Comparison of ENCODE assay signal across 21 cellular contexts in genomic region chr12:21852251-21852650, GRCh38.
DNase-seq lines count a peak whose midpoint lies in the region; ATAC-seq and TF ChIP-seq lines count a peak whose summit lies in the region.
"Had no signal": no experiment of that assay in that cellular context is flagged by ENCODE, and none has a peak within 500 bp of the region (broad histone marks: within the 10 kb centered on the region; RNA-seq: fewer than 3 reads in every experiment).

No MANE protein-coding gene starts in this region.

- no TSS peak for BruUV-seq in IMR-90 (replicated peaks; lab: Mats Ljungman, UMichigan)

- in situ Hi-C loops in IMR-90 (cut with MboI; ENCODE audit: low sequenced_read_pairs) = no loop called here

- POLR2A ChIA-PET in IMR-90 (lab: Charles Lee; ENCODE audit: unreplicated experiment) = no interaction called here
- POLR2A ChIA-PET in activated CD8-positive, alpha-beta T cell treated with anti-CD3 and anti-CD28 coated beads for 36 hours (lab: Charles Lee) = no interaction called here

- H3K36me3 Mint-ChIP-seq in activated CD8-positive, alpha-beta T cell treated with anti-CD3 and anti-CD28 coated beads for 36 hours (ENCODE audit: low read depth) = no peaks in the 10 kb centered on the region
- H3K36me3 Mint-ChIP-seq: activated naive CD4-positive, alpha-beta T cell treated with anti-CD3 and anti-CD28 coated beads, Interleukin-2, amount 50 U/mL, for 72 hours; natural killer cell had no signal

- H2AFZ ChIP-seq in IMR-90 (replicated peaks; ENCODE audit: low read length, poor library complexity) = no peak overlapping the region
- no peak overlapping the region for H2AFZ ChIP-seq in mesenchymal stem cell (ENCODE audit: low read depth, low read length)

- dilution Hi-C loops in IMR-90 (cut with HindIII; ENCODE audit: low sequenced_read_pairs, unreplicated experiment) = no loop called here

- H3K9ac ChIP-seq in IMR-90 (ENCODE audit: low read depth, low read length) (no peak overlapping the region), mesenchymal stem cell (ENCODE audit: low read length) (peak overlapping the region; percentile 52)

- WGBS in IMR-90 (ENCODE audit: extremely low coverage in 2 of 2, insufficient read length in 1 of 2), 2 experiments = no CpG with 5 or more reads among the region's 5 CpGs
- WGBS in mesenchymal stem cell = 69% methylated on average over 2 of the region's 5 CpGs

- H2AK9ac ChIP-seq in IMR-90 (replicated peaks; ENCODE audit: low read depth, low read length, poor library complexity) = no peak overlapping the region

- no peak for TF ChIP-seq RAD21 in IMR-90 (IDR thresholded peaks at IDR 0.05; ENCODE audit: low read length)

- H3K18ac ChIP-seq in IMR-90 (ENCODE audit: low read depth, low read length) (peak overlapping the region; percentile 43; the same call in 1 of the 2 replicates), mesenchymal stem cell (ENCODE audit: low read depth in 1 of 2, low read length in 2 of 2) (no peak overlapping the region)

- TF ChIP-seq POLR2A in IMR-90 (IDR thresholded peaks at IDR 0.05; ENCODE audit: low read depth, low read length) = no peak

- H3K9me3 ChIP-seq in IMR-90 (ENCODE audit: control insufficient read depth, insufficient read depth, low read length) (no peaks in the 10 kb centered on the region), mesenchymal stem cell (ENCODE audit: control insufficient read depth, low read length) (no peaks in the 10 kb centered on the region)
- H3K9me3 ChIP-seq: BE2C, gastrocnemius medialis, psoas muscle had no signal

- peak overlapping the region in 1 of 2 experiments; percentile 23; a peak in 1 of 4 replicates for H4K8ac ChIP-seq in IMR-90 (ENCODE audit: low read depth in 2 of 2, low read length in 2 of 2)
- no peak overlapping the region for H4K8ac ChIP-seq in mesenchymal stem cell (ENCODE audit: low read length)

- H2BK5ac ChIP-seq in IMR-90 (ENCODE audit: low read depth, low read length, poor library complexity, severe bottlenecking) (peak overlapping the region; percentile 65), mesenchymal stem cell (ENCODE audit: low read depth, low read length, poor library complexity, severe bottlenecking) (no peak overlapping the region)

- no peak overlapping the region for H2BK12ac ChIP-seq in mesenchymal stem cell (ENCODE audit: low read length in 2 of 2)

- intact Hi-C loops in IMR-90 (cut with micrococcal nuclease) = no loop called here
- intact Hi-C loops in activated CD8-positive, alpha-beta T cell treated with anti-CD3 and anti-CD28 coated beads for 36 hours (cut with micrococcal nuclease) = no loop called here

- H3K36me3 ChIP-seq in IMR-90 (ENCODE audit: control insufficient read depth, insufficient read depth, low read length) (no peaks in the 10 kb centered on the region), mesenchymal stem cell (ENCODE audit: control insufficient read depth in 1 of 2, insufficient read depth in 2 of 2, low read depth in 1 of 2, low read length in 2 of 2) (no peaks in the 10 kb centered on the region)
- H3K36me3 ChIP-seq: BE2C had no signal

- H2BK20ac ChIP-seq in IMR-90 (ENCODE audit: low read depth, low read length) = peak overlapping the region; percentile 39; the same call in 1 of the 2 replicates

- no peaks in the 10 kb centered on the region for H3K4me1 Mint-ChIP-seq in activated CD8-positive, alpha-beta T cell treated with anti-CD3 and anti-CD28 coated beads for 36 hours (ENCODE audit: low read depth)
- H3K4me1 Mint-ChIP-seq: activated CD4-positive, alpha-beta T cell treated with anti-CD3 and anti-CD28 coated beads, Interleukin-2, amount 10 ng/mL, durations not matched to agents 24 days and 14 days; natural killer cell had no signal

- no peak overlapping the region for H2BK15ac ChIP-seq in IMR-90 (ENCODE audit: low read depth, low read length)
- H2BK15ac ChIP-seq in mesenchymal stem cell (ENCODE audit: low read depth, poor library complexity, severe bottlenecking) = no peak overlapping the region

- peak overlapping the region; percentile 16; the same call in 1 of the 2 replicates for H4K5ac ChIP-seq in IMR-90 (ENCODE audit: low read depth, low read length)

- H3K9me3 Mint-ChIP-seq in activated CD8-positive, alpha-beta T cell treated with anti-CD3 and anti-CD28 coated beads for 36 hours = no peaks in the 10 kb centered on the region
- H3K9me3 Mint-ChIP-seq: activated CD4-positive, alpha-beta T cell treated with anti-CD3 and anti-CD28 coated beads, Interleukin-2, amount 10 ng/mL, durations not matched to agents 24 days and 14 days; activated naive CD4-positive, alpha-beta T cell treated with anti-CD3 and anti-CD28 coated beads, Interleukin-2, amount 50 U/mL, for 72 hours had no signal

- H3K27me3 ChIP-seq in IMR-90 (ENCODE audit: control insufficient read depth, insufficient read depth, low read length) (no peaks in the 10 kb centered on the region), mesenchymal stem cell (ENCODE audit: control insufficient read depth in 1 of 2, insufficient read depth in 1 of 2, low read length in 2 of 2) (no peaks in the 10 kb centered on the region)
- H3K27me3 ChIP-seq: BE2C, gastrocnemius medialis had no signal

- H3K79me1 ChIP-seq in IMR-90 (ENCODE audit: low read depth in 1 of 2, low read length in 2 of 2) (no peaks in the 10 kb centered on the region), mesenchymal stem cell (replicated peaks; ENCODE audit: low read length, poor library complexity, severe bottlenecking) (no peaks in the 10 kb centered on the region)

- CTCF ChIA-PET in IMR-90 (lab: Yijun Ruan, JAX) = no interaction called here
- CTCF ChIA-PET in activated CD8-positive, alpha-beta T cell treated with anti-CD3 and anti-CD28 coated beads for 36 hours (lab: Charles Lee) = no interaction called here

- H2AK5ac ChIP-seq in IMR-90 (ENCODE audit: low read depth, low read length) = no peak overlapping the region
- H2AK5ac ChIP-seq in mesenchymal stem cell (ENCODE audit: low read length, severe bottlenecking) = no peak overlapping the region

- no peak overlapping the region for H3K56ac ChIP-seq in IMR-90 (ENCODE audit: extremely low read depth, insufficient read depth, low read length)

- H4K20me1 ChIP-seq in IMR-90 (ENCODE audit: insufficient read depth, low read length) = no peaks in the 10 kb centered on the region

- H2BK120ac ChIP-seq in IMR-90 (ENCODE audit: low read depth, low read length) (peak overlapping the region; percentile 50), mesenchymal stem cell (ENCODE audit: low read depth, low read length) (no peak overlapping the region)

- H4K91ac ChIP-seq in IMR-90 (ENCODE audit: insufficient read depth, low read depth, low read length) (0 out of 2 replicates have a peak overlapping the region, but pooled peaks have one; percentile 12), mesenchymal stem cell (ENCODE audit: low read length) (no peak overlapping the region)

- H3K4me3 Mint-ChIP-seq in activated CD8-positive, alpha-beta T cell treated with anti-CD3 and anti-CD28 coated beads for 36 hours = no peak overlapping the region
- H3K4me3 Mint-ChIP-seq: activated CD4-positive, alpha-beta T cell treated with anti-CD3 and anti-CD28 coated beads, Interleukin-2, amount 10 ng/mL, durations not matched to agents 24 days and 14 days; natural killer cell had no signal

- H3K4ac ChIP-seq in IMR-90 (ENCODE audit: low read depth, low read length) (0 out of 2 replicates have a peak overlapping the region, but pooled peaks have one; percentile 6), mesenchymal stem cell (ENCODE audit: low read depth in 1 of 2, low read length in 2 of 2) (no peak overlapping the region)

- H3K23ac ChIP-seq in IMR-90 (ENCODE audit: low read depth, low read length) (no peak overlapping the region), mesenchymal stem cell (ENCODE audit: low read length in 2 of 2) (no peak overlapping the region)

- H3K27ac Mint-ChIP-seq in activated CD8-positive, alpha-beta T cell treated with anti-CD3 and anti-CD28 coated beads for 36 hours = no peak overlapping the region
- H3K27ac Mint-ChIP-seq: activated CD4-positive, alpha-beta T cell treated with anti-CD3 and anti-CD28 coated beads, Interleukin-2, amount 10 ng/mL, durations not matched to agents 24 days and 14 days; activated naive CD4-positive, alpha-beta T cell treated with anti-CD3 and anti-CD28 coated beads, Interleukin-2, amount 50 U/mL, for 72 hours; natural killer cell had no signal

- H3K14ac ChIP-seq in IMR-90 (replicated peaks; ENCODE audit: low read depth, low read length) (0 out of 2 replicates have a peak overlapping the region, but pooled peaks have one; percentile 48), mesenchymal stem cell (ENCODE audit: low read length in 2 of 2) (no peak overlapping the region)

- DNase-seq in AG10803 (ENCODE audit: low read depth) (peak; percentile 43), IMR-90 (peak; percentile 90), choroid plexus epithelial cell (ENCODE audit: low read depth) (peak; percentile 36), mesenchymal stem cell (no peak), OCI-M1 (lab: John Stamatoyannopoulos, UW) (no peak), SW480 (ENCODE audit: low spot score) (no peak), NCI-H146 (lab: John Stamatoyannopoulos, UW) (no peak)
- DNase-seq in activated CD8-positive, alpha-beta T cell treated with anti-CD3 and anti-CD28 coated beads for 36 hours = no peak
- DNase-seq: activated T-cell treated with anti-CD3 and anti-CD28 coated beads for 4 hours; BE2C; caudate nucleus; effector CD8-positive, alpha-beta T cell; gastrocnemius medialis; MM.1S; natural killer cell; NCI-H2029 treated with DMSO at 0.1 percent for 48 hours; NCI-H510A treated with DMSO at 0.1 percent for 48 hours; psoas muscle had no signal

- no peak overlapping the region for H3K27ac ChIP-seq in IMR-90 (ENCODE audit: insufficient read depth, low read length)
- no peak overlapping the region for H3K27ac ChIP-seq in mesenchymal stem cell (ENCODE audit: low read length, poor library complexity, severe bottlenecking)
- H3K27ac ChIP-seq: psoas muscle had no signal

- H3K4me1 ChIP-seq in IMR-90 (ENCODE audit: control insufficient read depth, insufficient read depth, low read length) (no peaks in the 10 kb centered on the region), mesenchymal stem cell (ENCODE audit: control insufficient read depth, insufficient read depth, low read depth, low read length) (no peaks in the 10 kb centered on the region)

- no peak overlapping the region for H3K4me3 ChIP-seq in AG10803 (ENCODE audit: low read length)
- no peak overlapping the region for H3K4me3 ChIP-seq in IMR-90 (ENCODE audit: insufficient read depth, low read depth, low read length)
- no peak overlapping the region for H3K4me3 ChIP-seq in choroid plexus epithelial cell (ENCODE audit: low read depth, low read length)
- H3K4me3 ChIP-seq in mesenchymal stem cell (ENCODE audit: insufficient read depth in 1 of 2, low read depth in 1 of 2, low read length in 2 of 2) = no peak overlapping the region
- H3K4me3 ChIP-seq: gastrocnemius medialis, psoas muscle had no signal

- H3K27me3 Mint-ChIP-seq in activated CD8-positive, alpha-beta T cell treated with anti-CD3 and anti-CD28 coated beads for 36 hours = peaks cover 3% of the 10 kb centered on the region

- no peak for TF ChIP-seq CTCF in AG10803 (conservative IDR thresholded peaks at IDR 0.05; ENCODE audit: low read length)
- TF ChIP-seq CTCF in IMR-90 (conservative IDR thresholded peaks at IDR 0.05; ENCODE audit: low read depth, low read length) = no peak
- TF ChIP-seq CTCF in choroid plexus epithelial cell (conservative IDR thresholded peaks at IDR 0.05; ENCODE audit: low read depth, low read length) = no peak
- no peak for TF ChIP-seq CTCF in activated CD8-positive, alpha-beta T cell treated with anti-CD3 and anti-CD28 coated beads for 36 hours (IDR thresholded peaks at IDR 0.05)

- ATAC-seq in IMR-90 (ENCODE audit: low read depth) = peak; percentile 72
- ATAC-seq in activated CD8-positive, alpha-beta T cell treated with anti-CD3 and anti-CD28 coated beads for 36 hours = no peak
- ATAC-seq: activated naive CD4-positive, alpha-beta T cell treated with anti-CD3 and anti-CD28 coated beads, Interleukin-2, amount 50 U/mL, for 72 hours; gastrocnemius medialis; HCT116; natural killer cell; psoas muscle had no signal

- H3K4me2 ChIP-seq in IMR-90 (ENCODE audit: low read depth, low read length) = peak overlapping the region; percentile 45; the same call in 1 of the 2 replicates
- H3K4me2 ChIP-seq in mesenchymal stem cell (ENCODE audit: low read length, poor library complexity, severe bottlenecking) = no peak overlapping the region

- H3K9me1 ChIP-seq in IMR-90 (ENCODE audit: insufficient read depth, low read length) = peaks cover 6% of the 10 kb centered on the region; the same call in 1 of the 2 replicates

Comparison
In these comparisons a context has a peak if more than half of its experiments do, and no peak if none do; other contexts are left out.
1. DNase-seq: peak in AG10803 (single experiment), IMR-90 (single experiment) and choroid plexus epithelial cell (single experiment); none in mesenchymal stem cell (single experiment), OCI-M1 (single experiment), activated CD8-positive, alpha-beta T cell treated with anti-CD3 and anti-CD28 coated beads for 36 hours (single experiment), SW480 (single experiment) and NCI-H146 (single experiment).